Comparison of ENCODE assay signal across 27 cellular contexts in the genomic region with DNA sequence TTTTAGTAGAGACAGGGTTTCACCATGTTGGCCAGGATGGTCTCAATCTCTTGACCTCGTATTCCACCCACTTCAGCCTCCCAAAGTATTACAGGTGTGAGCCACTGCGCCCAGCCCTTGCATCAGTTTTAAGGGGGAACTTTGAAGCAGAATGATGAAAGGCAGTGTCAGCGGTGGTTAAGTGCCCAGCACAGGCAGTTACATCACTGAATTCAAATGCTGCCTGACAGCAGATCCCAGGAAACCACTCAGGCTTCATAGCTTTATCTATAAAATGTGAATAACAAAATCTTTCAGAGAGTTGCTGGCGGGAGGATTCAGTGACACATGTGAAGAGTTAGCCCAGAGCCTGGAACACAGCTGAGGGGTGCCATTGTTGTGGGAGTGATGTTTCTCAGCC. TPM values are rescaled to one million over a fixed set of nuclear protein-coding genes. Genes with fewer than 3 reads are reported as not detected.
"Had no signal": no experiment of that assay in that cellular context is flagged by ENCODE, and none has a peak within 500 bp of the region (broad histone marks: within the 10 kb centered on the region; RNA-seq: fewer than 3 reads in every experiment).

No MANE protein-coding gene starts in this region.

- FAIRE-seq: endothelial cell of umbilical vein, islet of Langerhans had no signal

- DNase-seq: activated CD4-positive, alpha-beta T cell treated with anti-CD3 and anti-CD28 coated beads, Interleukin-2, amount 50 U/mL, for 4 hours; activated CD8-positive, alpha-beta memory T cell treated with anti-CD3 and anti-CD28 coated beads, Interleukin-2, amount 50 U/mL, for 48 hours; activated naive CD4-positive, alpha-beta T cell; activated T-cell treated with anti-CD3 and anti-CD28 coated beads, Interleukin-2, amount 50 U/mL, for 4 hours; amniotic stem cell; caudate nucleus; effector memory CD8-positive, alpha-beta T cell; left colon; lower lobe of right lung; naive thymus-derived CD4-positive, alpha-beta T cell; occipital lobe; sigmoid colon; stimulated activated CD4-positive, alpha-beta T cell treated with anti-CD3 and anti-CD28 coated beads, Interleukin-2, amount 100 ng/mL, for 48 hours; stimulated activated naive CD4-positive, alpha-beta T cell; T-cell; trophoblast cell; uterus had no signal

- H3K36me3 ChIP-seq: gastroesophageal sphincter, lower lobe of right lung, sigmoid colon, uterus had no signal

- H3K4me3 ChIP-seq: gastroesophageal sphincter, lower lobe of right lung, sigmoid colon, uterus had no signal

- H3K9me3 ChIP-seq: gastroesophageal sphincter, lower lobe of right lung, sigmoid colon, uterus had no signal

- H3K27me3 ChIP-seq: gastroesophageal sphincter, sigmoid colon, uterus had no signal

- H3K27ac ChIP-seq: lower lobe of right lung, uterus had no signal

- H3K27ac Mint-ChIP-seq: activated naive CD8-positive, alpha-beta T cell; activated T-helper 2 cell treated with anti-CD3 and anti-CD28 coated beads, Interferon-gamma antibody, Interleukin-2, Interleukin-4, amounts not matched to agents 10 μg/mL and 5 μg/mL and 100 μg/mL, durations not matched to agents 14 hours and 24 hours and 36 hours; effector memory CD8-positive, alpha-beta T cell; naive thymus-derived CD4-positive, alpha-beta T cell; T-cell; T-helper 2 cell treated with Interferon-gamma antibody and Interleukin-4, amounts not matched to agents 5 μg/mL and 100 μg/mL, for 36 hours had no signal

- ATAC-seq: activated T-cell treated with anti-CD3 and anti-CD28 coated beads, Interleukin-2, amount 50 U/mL, for 4 hours; effector memory CD8-positive, alpha-beta T cell; esophagus mucosa; gastroesophageal sphincter; left colon; lower lobe of right lung; naive thymus-derived CD4-positive, alpha-beta T cell; SK-N-SH treated with all-trans-retinoic acid at 6 μM for 48 hours; T-cell had no signal

- H3K4me1 ChIP-seq: uterus had no signal

- H3K9me3 Mint-ChIP-seq: activated T-cell treated with anti-CD3 and anti-CD28 coated beads, Interleukin-2, amount 50 U/mL, for 4 hours; activated T-helper 2 cell treated with anti-CD3 and anti-CD28 coated beads, Interferon-gamma antibody, Interleukin-2, Interleukin-4, amounts not matched to agents 10 μg/mL and 5 μg/mL and 100 μg/mL, durations not matched to agents 14 hours and 24 hours and 36 hours; effector memory CD8-positive, alpha-beta T cell; neural crest cell; T-cell; T-helper 2 cell treated with Interferon-gamma antibody and Interleukin-4, amounts not matched to agents 5 μg/mL and 100 μg/mL, for 36 hours had no signal

- H3K4me3 Mint-ChIP-seq: activated naive CD8-positive, alpha-beta T cell; activated T-cell treated with anti-CD3 and anti-CD28 coated beads, Interleukin-2, amount 50 U/mL, for 4 hours; effector memory CD8-positive, alpha-beta T cell; naive thymus-derived CD4-positive, alpha-beta T cell; neural crest cell; T-cell; T-helper 2 cell treated with Interferon-gamma antibody and Interleukin-4, amounts not matched to agents 5 μg/mL and 100 μg/mL, for 36 hours had no signal

- H3K36me3 Mint-ChIP-seq: activated naive CD8-positive, alpha-beta T cell; naive thymus-derived CD4-positive, alpha-beta T cell; T-cell had no signal

RNA-seq across cellular contexts. Expression of gene FGF1, which starts 26.5 kb away (rescaled TPM):
- total RNA-seq: activated CD8-positive, alpha-beta memory T cell treated with anti-CD3 and anti-CD28 coated beads for 36 hours; activated T-cell treated with anti-CD3 and anti-CD28 coated beads, Interleukin-2, amount 50 U/mL, for 4 hours; activated T-helper 2 cell treated with anti-CD3 and anti-CD28 coated beads, Interferon-gamma antibody, Interleukin-2, Interleukin-4, amounts not matched to agents 10 μg/mL and 5 μg/mL and 100 μg/mL, durations not matched to agents 14 hours and 24 hours and 36 hours; endothelial cell of umbilical vein; naive thymus-derived CD4-positive, alpha-beta T cell; neural crest cell; T-cell had no signal
- polyA plus RNA-seq: endothelial cell of umbilical vein; naive thymus-derived CD4-positive, alpha-beta T cell had no signal
